ENCODE assay signal across 31 cellular contexts in genomic region chr12:32651151-32651955, GRCh38. TPM values are rescaled to one million over a fixed set of nuclear protein-coding genes. Genes with fewer than 3 reads are reported as not detected.
DNase-seq lines count a peak whose midpoint lies in the region; ATAC-seq and TF ChIP-seq lines count a peak whose summit lies in the region.
"Had no signal": no experiment of that assay in that cellular context is flagged by ENCODE, and none has a peak within 500 bp of the region (broad histone marks: within the 10 kb centered on the region; RNA-seq: fewer than 3 reads in every experiment).

No MANE protein-coding gene starts in this region.

- H3K4me3 ChIP-seq in right lobe of liver (no peak overlapping the region), upper lobe of left lung (no peak overlapping the region)
- H3K4me3 ChIP-seq: GM12878, GM23338, SK-N-MC had no signal

- no peak for TF ChIP-seq CTCF in right lobe of liver (IDR thresholded peaks at IDR 0.05)
- no peak for TF ChIP-seq CTCF in upper lobe of left lung (IDR thresholded peaks at IDR 0.05)

- no peaks in the 10 kb centered on the region for H3K9me3 Mint-ChIP-seq in activated naive CD8-positive, alpha-beta T cell treated with anti-CD3 and anti-CD28 coated beads for 36 hours
- no peaks in the 10 kb centered on the region for H3K9me3 Mint-ChIP-seq in activated naive CD8-positive, alpha-beta T cell treated with anti-CD3 and anti-CD28 coated beads, Interleukin-2, amount 50 U/mL, for 24 hours
- H3K9me3 Mint-ChIP-seq in naive thymus-derived CD8-positive, alpha-beta T cell = no peaks in the 10 kb centered on the region
- H3K9me3 Mint-ChIP-seq: CD8-positive, alpha-beta memory T cell; GM23338; HFFc6 had no signal

- no peak for DNase-seq in activated naive CD8-positive, alpha-beta T cell treated with anti-CD3 and anti-CD28 coated beads for 36 hours
- no peak for DNase-seq in activated naive CD8-positive, alpha-beta T cell treated with anti-CD3 and anti-CD28 coated beads, Interleukin-2, amount 50 U/mL, for 24 hours
- DNase-seq in epithelial cell of prostate (ENCODE audit: low read depth, low spot score) (no peak), right lobe of liver (no peak), upper lobe of left lung (no peak), SK-N-DZ (ENCODE audit: low spot score) (no peak)
- DNase-seq in activated CD4-positive, alpha-beta T cell treated with anti-CD3 and anti-CD28 coated beads for 1 hour = no peak
- DNase-seq in naive thymus-derived CD8-positive, alpha-beta T cell = no peak
- DNase-seq: ACHN; BE2C; CD8-positive, alpha-beta memory T cell; DMS 273 treated with DMSO at 0.1 percent for 48 hours; DMS79; EL; GDM1; H9; HFFc6; NCI-H1092 treated with DMSO at 0.1 percent for 48 hours; NCI-H1436 treated with DMSO at 0.1 percent for 48 hours; NCI-H187 treated with DMSO at 0.1 percent for 48 hours; NCI-H2107; NCI-H524 treated with DMSO at 0.1 percent for 48 hours; NCI-H774; RPMI8226; SHP77 treated with DMSO at 0.1 percent for 48 hours had no signal

- H3K36me3 ChIP-seq in right lobe of liver = no peaks in the 10 kb centered on the region
- H3K36me3 ChIP-seq in upper lobe of left lung = peaks cover 0 to 1% (median under 1%) of the 10 kb centered on the region in 4 donors
- H3K36me3 ChIP-seq: BE2C had no signal

- ATAC-seq in activated naive CD8-positive, alpha-beta T cell treated with anti-CD3 and anti-CD28 coated beads, Interleukin-2, amount 50 U/mL, for 24 hours = no peak
- ATAC-seq in right lobe of liver (peak; percentile 64 to 80 (median 67)), upper lobe of left lung (ENCODE audit: low FRiP score in 2 of 2) (no peak)
- no peak for ATAC-seq in naive thymus-derived CD8-positive, alpha-beta T cell
- ATAC-seq: GM12878, GM23338 had no signal

- no peaks in the 10 kb centered on the region for H3K27me3 ChIP-seq in right lobe of liver
- no peaks in the 10 kb centered on the region for H3K27me3 ChIP-seq in upper lobe of left lung
- H3K27me3 ChIP-seq: BE2C had no signal

- intact Hi-C loops in right lobe of liver (cut with DNase I) = loop anchor here in 1 of 2 donors (10.0 kb wide), 1 partner anchor 287 kb away; no protein-coding TSS in a partner anchor

- H3K4me3 Mint-ChIP-seq in activated naive CD8-positive, alpha-beta T cell treated with anti-CD3 and anti-CD28 coated beads for 36 hours = no peak overlapping the region
- no peak overlapping the region for H3K4me3 Mint-ChIP-seq in activated naive CD8-positive, alpha-beta T cell treated with anti-CD3 and anti-CD28 coated beads, Interleukin-2, amount 50 U/mL, for 24 hours
- no peak overlapping the region for H3K4me3 Mint-ChIP-seq in naive thymus-derived CD8-positive, alpha-beta T cell
- H3K4me3 Mint-ChIP-seq: CD14-positive monocyte; CD8-positive, alpha-beta memory T cell; GM23338; H9; HFFc6 had no signal

- H3K27me3 Mint-ChIP-seq in activated naive CD8-positive, alpha-beta T cell treated with anti-CD3 and anti-CD28 coated beads for 36 hours = no peaks in the 10 kb centered on the region
- H3K27me3 Mint-ChIP-seq in activated naive CD8-positive, alpha-beta T cell treated with anti-CD3 and anti-CD28 coated beads, Interleukin-2, amount 50 U/mL, for 24 hours = no peaks in the 10 kb centered on the region
- H3K27me3 Mint-ChIP-seq in naive thymus-derived CD8-positive, alpha-beta T cell = peaks cover 0 to 4% (median 0%) of the 10 kb centered on the region in 5 donors

- H3K4me1 ChIP-seq in right lobe of liver (peaks cover 0 to 13% (median 0%) of the 10 kb centered on the region in 4 donors), upper lobe of left lung (no peaks in the 10 kb centered on the region)
- H3K4me1 ChIP-seq: BE2C had no signal

- TF ChIP-seq POLR2A in right lobe of liver (IDR thresholded peaks at IDR 0.05) (no peak), upper lobe of left lung (IDR thresholded peaks at IDR 0.05) (no peak)

- no peaks in the 10 kb centered on the region for H3K36me3 Mint-ChIP-seq in activated naive CD8-positive, alpha-beta T cell treated with anti-CD3 and anti-CD28 coated beads for 36 hours
- H3K36me3 Mint-ChIP-seq in activated naive CD8-positive, alpha-beta T cell treated with anti-CD3 and anti-CD28 coated beads, Interleukin-2, amount 50 U/mL, for 24 hours (ENCODE audit: low read depth) = no peaks in the 10 kb centered on the region
- H3K36me3 Mint-ChIP-seq in naive thymus-derived CD8-positive, alpha-beta T cell = no peaks in the 10 kb centered on the region
- H3K36me3 Mint-ChIP-seq: CD8-positive, alpha-beta memory T cell had no signal

- H3K9me3 ChIP-seq in right lobe of liver (no peaks in the 10 kb centered on the region), upper lobe of left lung (no peaks in the 10 kb centered on the region)
- H3K9me3 ChIP-seq: BE2C had no signal

- no peak for TF ChIP-seq EP300 in upper lobe of left lung (IDR thresholded peaks at IDR 0.05)

- 82% methylated on average over 5 of the region's 5 CpGs for WGBS in right lobe of liver (ENCODE audit: insufficient coverage, low coverage, low lambda C conversion rate, missing lambda C conversion rate)
- WGBS in upper lobe of left lung, 2 donors = 91 to 92% methylated on average over 5 of the region's 5 CpGs

- no peaks in the 10 kb centered on the region for H3K4me1 Mint-ChIP-seq in activated naive CD8-positive, alpha-beta T cell treated with anti-CD3 and anti-CD28 coated beads for 36 hours
- H3K4me1 Mint-ChIP-seq in activated naive CD8-positive, alpha-beta T cell treated with anti-CD3 and anti-CD28 coated beads, Interleukin-2, amount 50 U/mL, for 24 hours = no peaks in the 10 kb centered on the region
- H3K4me1 Mint-ChIP-seq in naive thymus-derived CD8-positive, alpha-beta T cell = no peaks in the 10 kb centered on the region
- H3K4me1 Mint-ChIP-seq: CD14-positive monocyte; CD8-positive, alpha-beta memory T cell; GM23338; H9 had no signal

- POLR2A ChIA-PET in naive thymus-derived CD8-positive, alpha-beta T cell (lab: Charles Lee) = no interaction called here

- peak overlapping the region; percentile 46 for H3K27ac ChIP-seq in epithelial cell of prostate
- no peak overlapping the region for H3K27ac ChIP-seq in right lobe of liver
- no peak overlapping the region for H3K27ac ChIP-seq in upper lobe of left lung
- H3K27ac ChIP-seq: 22Rv1, HL-60, SK-N-MC had no signal

- peak overlapping the region; percentile 26 for H3K27ac Mint-ChIP-seq in activated naive CD8-positive, alpha-beta T cell treated with anti-CD3 and anti-CD28 coated beads for 36 hours
- no peak overlapping the region for H3K27ac Mint-ChIP-seq in activated naive CD8-positive, alpha-beta T cell treated with anti-CD3 and anti-CD28 coated beads, Interleukin-2, amount 50 U/mL, for 24 hours
- H3K27ac Mint-ChIP-seq in naive thymus-derived CD8-positive, alpha-beta T cell = no peak overlapping the region
- H3K27ac Mint-ChIP-seq: CD14-positive monocyte; CD8-positive, alpha-beta memory T cell; GM23338; H9; HFFc6 had no signal

RNA-seq across cellular contexts. Expression of gene DNM1L, which starts 27.7 kb away (rescaled TPM):
- 10 to 100 TPM; 60.4 to 66.1 TPM for total RNA-seq in activated naive CD8-positive, alpha-beta T cell treated with anti-CD3 and anti-CD28 coated beads for 36 hours
- total RNA-seq in right lobe of liver = 10 to 100 TPM; 10.2 to 26.1 (median 21.1) TPM
- total RNA-seq in upper lobe of left lung = 10 to 100 TPM; 34.7 to 56.0 (median 46.7) TPM
- 10 to 100 TPM; 54.9 to 55.1 TPM for total RNA-seq in naive thymus-derived CD8-positive, alpha-beta T cell
- 10 to 100 TPM; 18.6 to 26.4 (median 21.5) TPM for polyA plus RNA-seq in naive thymus-derived CD8-positive, alpha-beta T cell
- 100 and 108 TPM in 2 replicates for polyA plus RNA-seq in SK-N-DZ (2014; cell fraction: cytosol; rRNA removed)
- polyA plus RNA-seq in SK-N-DZ (2014; cell fraction: nucleus; rRNA removed) = 130 and 162 TPM in 2 replicates

Comparison
In these comparisons a context has a peak if more than half of its experiments do, and no peak if none do; other contexts are left out.
1. ATAC-seq: peak in right lobe of liver (4 of 4); none in activated naive CD8-positive, alpha-beta T cell treated with anti-CD3 and anti-CD28 coated beads, Interleukin-2, amount 50 U/mL, for 24 hours (single experiment), upper lobe of left lung (0 of 2) and naive thymus-derived CD8-positive, alpha-beta T cell (0 of 2).